11 cellular contexts compared by ENCODE assay signal in the genomic region with DNA sequence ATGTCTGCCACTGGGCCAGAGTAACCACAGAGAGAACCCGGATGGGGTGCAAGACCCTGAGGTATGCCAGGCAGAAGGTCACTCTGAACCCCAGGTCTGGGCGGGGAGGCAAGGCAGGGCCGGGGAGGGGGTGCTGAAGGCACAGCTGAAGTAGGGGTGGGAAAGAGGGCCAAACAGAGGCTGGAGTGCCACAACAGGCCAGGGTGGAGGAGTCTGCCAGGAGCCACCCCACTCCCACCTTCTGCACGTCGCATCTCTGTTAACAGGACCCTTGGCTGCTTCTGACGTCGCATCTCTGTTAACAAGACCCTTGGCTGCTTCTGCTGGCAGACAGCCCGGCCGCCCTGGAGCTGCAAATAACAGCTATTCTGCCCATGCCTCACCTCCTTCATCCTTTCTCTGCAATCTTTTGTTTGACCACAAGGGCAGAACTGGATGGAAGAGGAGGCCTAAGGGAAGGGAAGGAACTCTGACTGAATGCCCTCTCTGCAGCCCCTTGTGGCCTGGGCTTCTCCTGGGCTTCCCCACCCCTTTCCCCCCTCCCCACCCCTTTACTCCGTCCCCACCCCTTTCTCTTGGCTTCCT. TPM values are rescaled to one million over a fixed set of nuclear protein-coding genes. Genes with fewer than 3 reads are reported as not detected.
DNase-seq lines count a peak whose midpoint lies in the region; ATAC-seq and TF ChIP-seq lines count a peak whose summit lies in the region.
"Had no signal": no experiment of that assay in that cellular context is flagged by ENCODE, and none has a peak within 500 bp of the region (broad histone marks: within the 10 kb centered on the region; RNA-seq: fewer than 3 reads in every experiment).

No MANE protein-coding gene starts in this region.

- no peak overlapping the region for H3K4me3 Mint-ChIP-seq in osteocyte (ENCODE audit: unreplicated experiment)
- H3K4me3 Mint-ChIP-seq: activated CD8-positive, alpha-beta T cell treated with anti-CD3 and anti-CD28 coated beads, Interleukin-2, amount 10 ng/mL, durations not matched to agents 7 days and 5 days had no signal

- H3K4me3 ChIP-seq in epithelial cell of esophagus (ENCODE audit: low read length) = no peak overlapping the region
- H3K4me3 ChIP-seq: coronary artery had no signal

- H3K27me3 Mint-ChIP-seq in osteocyte (ENCODE audit: unreplicated experiment) = no peaks in the 10 kb centered on the region

- H3K4me1 Mint-ChIP-seq in osteocyte (ENCODE audit: unreplicated experiment) = peaks cover 52% of the 10 kb centered on the region

- peak; percentile 21 for DNase-seq in DMS53 (lab: John Stamatoyannopoulos, UW)
- no peak for DNase-seq in DMS53 treated with DMSO at 0.1 percent for 48 hours (lab: John Stamatoyannopoulos, UW; ENCODE audit: unreplicated experiment)
- peak; percentile 53 for DNase-seq in NCI-H446 treated with DMSO at 0.1 percent for 48 hours (lab: John Stamatoyannopoulos, UW)
- no peak for DNase-seq in epithelial cell of esophagus (ENCODE audit: low read depth)
- DNase-seq in osteocyte (ENCODE audit: extremely low spot score, unreplicated experiment) = no peak
- no peak for DNase-seq in stimulated activated CD4-positive, alpha-beta T cell treated with anti-CD3 and anti-CD28 coated beads, Interleukin-2, amount 100 ng/mL, for 48 hours
- DNase-seq: activated CD8-positive, alpha-beta T cell treated with anti-CD3 and anti-CD28 coated beads, Interleukin-2, amount 10 ng/mL, durations not matched to agents 7 days and 5 days; stimulated activated CD4-positive, alpha-beta T cell treated with anti-CD3 and anti-CD28 coated beads, Interleukin-4, amount 100 ng/mL, for 4 hours had no signal

- H3K9me3 Mint-ChIP-seq in osteocyte (ENCODE audit: unreplicated experiment) = no peaks in the 10 kb centered on the region

- no peaks in the 10 kb centered on the region for H3K36me3 Mint-ChIP-seq in osteocyte (ENCODE audit: unreplicated experiment)

- peak; percentile 34 for TF ChIP-seq CTCF in epithelial cell of esophagus (IDR thresholded peaks at IDR 0.05; ENCODE audit: insufficient read depth, low read depth, low read length, missing control alignments)
- TF ChIP-seq CTCF in osteocyte (IDR thresholded peaks at IDR 0.05) = peak; percentile 46

- peak overlapping the region; percentile 44 for H3K27ac Mint-ChIP-seq in osteocyte (ENCODE audit: unreplicated experiment)
- H3K27ac Mint-ChIP-seq: activated CD8-positive, alpha-beta T cell treated with anti-CD3 and anti-CD28 coated beads, Interleukin-2, amount 10 ng/mL, durations not matched to agents 7 days and 5 days had no signal

- no peak for ATAC-seq in GM18519 (IDR thresholded peaks at IDR 0.05; ENCODE audit: low FRiP score, unreplicated experiment)
- no peak for ATAC-seq in HG03571 (IDR thresholded peaks at IDR 0.05; ENCODE audit: unreplicated experiment)
- ATAC-seq: activated CD8-positive, alpha-beta T cell treated with anti-CD3 and anti-CD28 coated beads, Interleukin-2, amount 10 ng/mL, durations not matched to agents 7 days and 5 days had no signal

RNA-seq across cellular contexts. Expression of gene FBLN2, which starts 20.6 kb away (rescaled TPM):
- 215 and 251 TPM in 2 replicates for total RNA-seq in osteocyte

RNA-seq across cellular contexts. Expression of gene HDAC11, which starts 48.2 kb away (rescaled TPM):
- 11.9 and 13.7 TPM in 2 replicates for total RNA-seq in osteocyte

Comparison
In these comparisons a context has a peak if more than half of its experiments do, and no peak if none do; other contexts are left out.
1. DNase-seq: peak in DMS53 (single experiment) and NCI-H446 treated with DMSO at 0.1 percent for 48 hours (single experiment); none in DMS53 treated with DMSO at 0.1 percent for 48 hours (single experiment), epithelial cell of esophagus (single experiment), osteocyte (single experiment) and stimulated activated CD4-positive, alpha-beta T cell treated with anti-CD3 and anti-CD28 coated beads, Interleukin-2, amount 100 ng/mL, for 48 hours (0 of 2).